23 cellular contexts compared by ENCODE assay signal in the genomic region with DNA sequence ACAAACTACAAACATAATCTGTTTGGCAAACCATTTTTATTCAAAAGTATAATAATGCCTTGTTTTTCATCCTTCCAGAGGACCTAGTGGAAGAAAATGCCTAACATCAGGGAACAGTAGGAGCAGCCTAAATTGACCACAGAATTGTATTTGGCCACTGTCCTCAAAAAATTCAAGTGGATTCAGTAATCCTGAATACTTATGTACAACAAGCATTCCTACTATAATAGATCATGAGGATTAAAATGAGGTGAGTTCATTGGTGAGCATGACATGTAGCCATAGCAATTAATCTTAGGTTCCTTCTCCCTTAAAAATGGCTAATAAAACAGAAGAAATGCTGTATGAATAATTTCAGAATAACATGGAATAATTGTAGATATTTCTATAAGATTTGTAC.
DNase-seq lines count a peak whose midpoint lies in the region; ATAC-seq, FAIRE-seq and TF ChIP-seq lines count a peak whose summit lies in the region.
"Had no signal": no experiment of that assay in that cellular context is flagged by ENCODE, and none has a peak within 500 bp of the region (broad histone marks: within the 10 kb centered on the region; RNA-seq: fewer than 3 reads in every experiment).

No MANE protein-coding gene starts in this region.

- H3K4me3 ChIP-seq in PC-3 (ENCODE audit: low read length) (no peak overlapping the region), epithelial cell of esophagus (ENCODE audit: low read length) (no peak overlapping the region), esophagus squamous epithelium (no peak overlapping the region)
- H3K4me3 ChIP-seq: colonic mucosa, heart left ventricle, SJSA1 had no signal

- H3K9me3 ChIP-seq in PC-3 (ENCODE audit: low read length) (no peaks in the 10 kb centered on the region), esophagus squamous epithelium (no peaks in the 10 kb centered on the region)
- H3K9me3 ChIP-seq: colonic mucosa, heart left ventricle, sigmoid colon, SJSA1 had no signal

- POLR2A ChIA-PET in PC-3 (lab: Charles Lee; ENCODE audit: unreplicated experiment): no interaction called here

- in situ Hi-C loops in ACHN (cut with HindIII; ENCODE audit: low pct_ligation_motif_present, low pct_unique_long_range_greater_than_20kb, low sequenced_read_pairs): no loop called here

- peaks cover 25% of the 10 kb centered on the region for H3K4me1 ChIP-seq in PC-3 (ENCODE audit: insufficient read depth, low read length)
- peaks cover 0 to 6% (median 0%) of the 10 kb centered on the region in 3 donors for H3K4me1 ChIP-seq in esophagus squamous epithelium
- H3K4me1 ChIP-seq: colonic mucosa had no signal

- no peak for TF ChIP-seq CTCF in PC-3 (conservative IDR thresholded peaks at IDR 0.05; ENCODE audit: low read depth, low read length)
- TF ChIP-seq CTCF in epithelial cell of esophagus (IDR thresholded peaks at IDR 0.05; ENCODE audit: insufficient read depth, low read depth, low read length, missing control alignments): no peak
- no peak for TF ChIP-seq CTCF in esophagus squamous epithelium (IDR thresholded peaks at IDR 0.05)

- CTCF ChIA-PET in PC-3 (lab: Charles Lee): interaction anchor here (1.3 to 1.7 kb wide), 3 partner anchors 11 to 61 kb away, joined by 6 to 11 read pairs (median 11); no protein-coding TSS in a partner anchor

- no TSS peak for BruUV-seq in PC-3 (replicated peaks; lab: Mats Ljungman, UMichigan)

- H2AFZ ChIP-seq in PC-3 (ENCODE audit: low read length): no peak overlapping the region

- FAIRE-seq in urothelium cell line (lab: Jason Lieb, UNC): no peak
- FAIRE-seq: GM12891, H1 had no signal

- H3K27me3 ChIP-seq in PC-3 (ENCODE audit: low read length) (no peaks in the 10 kb centered on the region), esophagus squamous epithelium (peaks cover 0 to 7% (median 0%) of the 10 kb centered on the region in 4 donors)
- H3K27me3 ChIP-seq: colonic mucosa, sigmoid colon had no signal

- peak; percentile 46 for ATAC-seq in PC-3
- ATAC-seq in GM21367 (IDR thresholded peaks at IDR 0.05; ENCODE audit: unreplicated experiment): no peak
- ATAC-seq in esophagus mucosa: no peak
- ATAC-seq: activated T-helper 17 cell treated with anti-CD3 and anti-CD28 coated beads, Interleukin-2, amount 50 U/mL, for 72 hours; Panc1 had no signal

- peak overlapping the region; percentile 76 for H3K4me2 ChIP-seq in PC-3 (ENCODE audit: low read length)

- TF ChIP-seq POLR2A in esophagus squamous epithelium (IDR thresholded peaks at IDR 0.05): no peak

- H3K36me3 ChIP-seq in PC-3 (ENCODE audit: low read depth, low read length) (no peaks in the 10 kb centered on the region), esophagus squamous epithelium (no peaks in the 10 kb centered on the region)
- H3K36me3 ChIP-seq: colonic mucosa, heart left ventricle, sigmoid colon, SJSA1 had no signal

- intact Hi-C loops in PC-3 (cut with micrococcal nuclease): loop anchor here (1.0 kb wide), 1 partner anchor 153 kb away; no protein-coding TSS in a partner anchor
- intact Hi-C loops in esophagus squamous epithelium (cut with DNase I): loop anchor here (5.0 to 10.0 kb wide), 2 partner anchors 62 to 175 kb away; no protein-coding TSS in a partner anchor

- no peaks in the 10 kb centered on the region for H3K9me2 ChIP-seq in PC-3 (replicated peaks; ENCODE audit: low read length)

- H3K79me2 ChIP-seq in PC-3 (ENCODE audit: low read length): no peaks in the 10 kb centered on the region

- no peaks in the 10 kb centered on the region for H3F3A ChIP-seq in PC-3 (ENCODE audit: low read length, unreplicated experiment)

- peak overlapping the region; percentile 23; the same call in 1 of the 2 replicates for H3K27ac ChIP-seq in PC-3 (ENCODE audit: low read length)
- no peak overlapping the region for H3K27ac ChIP-seq in esophagus squamous epithelium
- H3K27ac ChIP-seq: colonic mucosa, heart left ventricle, SJSA1, VCaP had no signal

- H4K20me1 ChIP-seq in PC-3 (ENCODE audit: low read length): no peaks in the 10 kb centered on the region

- DNase-seq in ACHN (peak; percentile 21), PC-3 (peak; percentile 43), epithelial cell of esophagus (ENCODE audit: low read depth) (peak; percentile 48), non-pigmented ciliary epithelial cell (ENCODE audit: low read depth) (peak; percentile 50), esophagus squamous epithelium (lab: John Stamatoyannopoulos, UW) (no peak), urothelium cell line (ENCODE audit: low spot score) (no peak)
- DNase-seq: 8988T; activated CD4-positive, alpha-beta T cell treated with anti-CD3 and anti-CD28 coated beads, Interleukin-2, amount 10 ng/mL, durations not matched to agents 7 days and 5 days; colonic mucosa; DMS79 treated with DMSO at 0.1 percent for 48 hours; heart left ventricle; NCI-H1105 treated with DMSO at 0.1 percent for 48 hours; NCI-H2081; NCI-H446; sigmoid colon had no signal

- H3K9ac ChIP-seq in PC-3 (ENCODE audit: low read length): no peak overlapping the region

Comparison
In these comparisons a context has a peak if more than half of its experiments do, and no peak if none do; other contexts are left out.
1. DNase-seq: peak in ACHN (single experiment), PC-3 (single experiment), epithelial cell of esophagus (single experiment) and non-pigmented ciliary epithelial cell (single experiment); none in esophagus squamous epithelium (single experiment) and urothelium cell line (single experiment).